Comparison of ENCODE assay signal across 14 cellular contexts in genomic region chr4:40579983-40580382, GRCh38. TPM values are rescaled to one million over a fixed set of nuclear protein-coding genes. Genes with fewer than 3 reads are reported as not detected.
DNase-seq lines count a peak whose midpoint lies in the region; ATAC-seq and TF ChIP-seq lines count a peak whose summit lies in the region.
"Had no signal": no experiment of that assay in that cellular context is flagged by ENCODE, and none has a peak within 500 bp of the region (broad histone marks: within the 10 kb centered on the region; RNA-seq: fewer than 3 reads in every experiment).

No MANE protein-coding gene starts in this region.

- H3F3A ChIP-seq in GM23338 (replicated peaks; ENCODE audit: low read depth): peaks cover 2% of the 10 kb centered on the region; the same call in 1 of the 2 replicates

- no peaks in the 10 kb centered on the region for H3K36me3 ChIP-seq in GM23338 (ENCODE audit: insufficient read depth)
- no peaks in the 10 kb centered on the region for H3K36me3 ChIP-seq in WERI-Rb-1
- no peaks in the 10 kb centered on the region for H3K36me3 ChIP-seq in SJCRH30
- H3K36me3 ChIP-seq: esophagus muscularis mucosa, prostate gland had no signal

- DNase-seq in AG09309 (ENCODE audit: low read depth) (peak; percentile 73), GM23338 (ENCODE audit: low spot score) (no peak), amniotic epithelial cell (ENCODE audit: low read depth) (peak; percentile 90), kidney glomerular epithelial cell (lab: John Stamatoyannopoulos, UW) (peak; percentile 44), NCI-H2029 treated with DMSO at 0.1 percent for 48 hours (lab: John Stamatoyannopoulos, UW) (no peak), WERI-Rb-1 (no peak), SJCRH30 (no peak)
- DNase-seq: activated naive CD4-positive, alpha-beta T cell; NCI-H1436; NCI-H524 treated with DMSO at 0.1 percent for 48 hours had no signal

- H3K27ac ChIP-seq in GM23338 (ENCODE audit: low read depth): peak overlapping the region; percentile 74; the same call in 1 of the 2 replicates
- H3K27ac ChIP-seq in WERI-Rb-1: no peak overlapping the region
- no peak overlapping the region for H3K27ac ChIP-seq in SJCRH30
- H3K27ac ChIP-seq: esophagus muscularis mucosa had no signal

- H3K27me3 Mint-ChIP-seq in GM23338 (ENCODE audit: insufficient read depth, low read depth, poor library complexity): peaks cover 4% of the 10 kb centered on the region

- ATAC-seq in GM23338 (no peak), GM21717 (IDR thresholded peaks at IDR 0.05; ENCODE audit: unreplicated experiment) (no peak)

- H3K4me1 ChIP-seq in GM23338 (ENCODE audit: insufficient read depth): peaks cover 25% of the 10 kb centered on the region
- no peaks in the 10 kb centered on the region for H3K4me1 ChIP-seq in SJCRH30

- no peak overlapping the region for H3K4me3 Mint-ChIP-seq in GM23338

- H3K9me3 ChIP-seq in WERI-Rb-1 (ENCODE audit: severe bottlenecking) (no peaks in the 10 kb centered on the region), SJCRH30 (replicated peaks) (no peaks in the 10 kb centered on the region)
- H3K9me3 ChIP-seq: BLaER1 treated with 17β-estradiol and CSF1 and Interleukin-3, amounts not matched to agents 10 nM and 100 nM; esophagus muscularis mucosa; prostate gland had no signal

- H3K4me1 Mint-ChIP-seq in GM23338: peaks cover 46% of the 10 kb centered on the region

- peaks cover 30% of the 10 kb centered on the region for H4K20me1 ChIP-seq in GM23338 (replicated peaks; ENCODE audit: insufficient read depth)
- H4K20me1 ChIP-seq: BLaER1 treated with 17β-estradiol and CSF1 and Interleukin-3, amounts not matched to agents 10 nM and 100 nM had no signal

- H3K27me3 ChIP-seq in GM23338 (ENCODE audit: insufficient read depth): no peaks in the 10 kb centered on the region
- H3K27me3 ChIP-seq in WERI-Rb-1 (ENCODE audit: insufficient read depth, low read depth, severe bottlenecking): no peaks in the 10 kb centered on the region
- H3K27me3 ChIP-seq in SJCRH30: peaks cover 5% of the 10 kb centered on the region; the same call in 1 of the 2 replicates
- H3K27me3 ChIP-seq: BLaER1 treated with 17β-estradiol and CSF1 and Interleukin-3, amounts not matched to agents 10 nM and 100 nM; esophagus muscularis mucosa had no signal

- H3K9me2 ChIP-seq in GM23338 (ENCODE audit: insufficient read depth): no peaks in the 10 kb centered on the region

- peaks cover 99% of the 10 kb centered on the region for H3K79me2 ChIP-seq in GM23338 (replicated peaks; ENCODE audit: insufficient read depth)

- H2AFZ ChIP-seq in GM23338: no peak overlapping the region

- no peaks in the 10 kb centered on the region; the same call in 2 of the 3 replicates for H3K9me3 Mint-ChIP-seq in GM23338

- peaks cover 31% of the 10 kb centered on the region for H3K36me3 Mint-ChIP-seq in GM23338 (ENCODE audit: low read depth)

- H3K4me3 ChIP-seq in AG09309 (ENCODE audit: control insufficient read depth, low read depth, low read length): no peak overlapping the region
- no peak overlapping the region for H3K4me3 ChIP-seq in GM23338
- no peak overlapping the region for H3K4me3 ChIP-seq in WERI-Rb-1 (ENCODE audit: low read depth, low read length)
- H3K4me3 ChIP-seq in SJCRH30: no peak overlapping the region
- H3K4me3 ChIP-seq: BLaER1 treated with 17β-estradiol and CSF1 and Interleukin-3, amounts not matched to agents 10 nM and 100 nM; esophagus muscularis mucosa; prostate gland had no signal

- no peak overlapping the region for H3K4me2 ChIP-seq in GM23338

- TF ChIP-seq CTCF in AG09309 (IDR thresholded peaks at IDR 0.05; ENCODE audit: control insufficient read depth, insufficient read depth, low read depth, low read length, missing control alignments) (no peak), GM23338 (conservative IDR thresholded peaks at IDR 0.05; ENCODE audit: low read depth in 2 of 2) (no peak), WERI-Rb-1 (IDR thresholded peaks at IDR 0.05; ENCODE audit: low read depth, low read length) (no peak)

- peak overlapping the region; percentile 25; the same call in 1 of the 2 replicates for H3K27ac Mint-ChIP-seq in GM23338

TF ChIP-seq in GM23338, 12 proteins besides CTCF, POLR2A, EP300 and RAD21 (continues in another document):
- TF ChIP-seq ZNF462 (CRISPR knock-in tag; IDR thresholded peaks at IDR 0.05) (no peak), ZNF114 (CRISPR knock-in tag; IDR thresholded peaks at IDR 0.05) (no peak), EZH2 (IDR thresholded peaks at IDR 0.05; ENCODE audit: low read depth, unreplicated experiment) (no peak), ETS1 (IDR thresholded peaks at IDR 0.05) (no peak), CREB1 (CRISPR knock-in tag; IDR thresholded peaks at IDR 0.05; ENCODE audit: low read depth) (no peak), POLR2AphosphoS5 (IDR thresholded peaks at IDR 0.05; ENCODE audit: low read depth) (no peak), JUNB (IDR thresholded peaks at IDR 0.05; ENCODE audit: unreplicated experiment) (no peak), STAT1 (IDR thresholded peaks at IDR 0.05; ENCODE audit: unreplicated experiment) (no peak)

RNA-seq across cellular contexts. Expression of gene RBM47, which starts 49.7 kb away (rescaled TPM):
- total RNA-seq in GM23338 (2014; rRNA removed; shearing (Covaris generic)): 125 and 139 TPM in 2 replicates
- 31.8 and 35.6 TPM in 2 replicates for polyA plus RNA-seq in GM23338 (2016; fragmentation: Nextera tagmentation; extraction: Ambion mirVana)
- total RNA-seq in SJCRH30 (2014; rRNA removed; shearing (Covaris generic)): not detected in 2 replicates

Comparison
In these comparisons a context has a peak if more than half of its experiments do, and no peak if none do; other contexts are left out.
1. DNase-seq: peak in AG09309 (single experiment), amniotic epithelial cell (single experiment) and kidney glomerular epithelial cell (single experiment); none in GM23338 (single experiment), NCI-H2029 treated with DMSO at 0.1 percent for 48 hours (single experiment), WERI-Rb-1 (single experiment) and SJCRH30 (0 of 2).
2. RNA of gene RBM47, which starts 49.7 kb away (total RNA-seq): 125 to 139 TPM in GM23338; not detected in SJCRH30; every median in the first group is over 100 times any median in the second.